1 cellular context compared by ENCODE assay signal in the genomic region with DNA sequence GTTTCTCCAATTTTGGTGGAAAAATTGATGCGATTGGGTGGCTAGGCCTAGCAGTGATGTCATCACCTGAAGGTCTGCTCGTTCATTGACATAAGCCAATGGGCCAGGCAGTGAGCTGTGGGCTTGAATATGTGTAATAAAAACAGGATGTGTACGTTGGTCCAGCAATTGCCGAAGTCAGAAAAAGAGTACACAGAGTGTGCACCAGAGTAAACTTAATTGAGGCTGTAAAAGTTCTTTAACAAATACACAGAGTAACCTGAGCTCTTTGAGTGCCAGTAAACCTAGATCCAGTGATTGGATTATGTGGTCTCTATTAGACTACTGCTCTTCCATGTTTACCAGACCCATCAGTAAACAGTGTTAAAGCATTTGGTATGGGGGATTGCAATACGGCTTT.
A peak's percentile ranks its signal among the peaks of the same experiment; 100 is the strongest.
TF ChIP-seq lines count a peak whose summit lies in the region.

No MANE protein-coding gene starts in this region.

TF ChIP-seq in WTC11, 78 proteins besides CTCF, POLR2A, EP300 and RAD21 (continued from another document):
- TF ChIP-seq, protein P1, sequence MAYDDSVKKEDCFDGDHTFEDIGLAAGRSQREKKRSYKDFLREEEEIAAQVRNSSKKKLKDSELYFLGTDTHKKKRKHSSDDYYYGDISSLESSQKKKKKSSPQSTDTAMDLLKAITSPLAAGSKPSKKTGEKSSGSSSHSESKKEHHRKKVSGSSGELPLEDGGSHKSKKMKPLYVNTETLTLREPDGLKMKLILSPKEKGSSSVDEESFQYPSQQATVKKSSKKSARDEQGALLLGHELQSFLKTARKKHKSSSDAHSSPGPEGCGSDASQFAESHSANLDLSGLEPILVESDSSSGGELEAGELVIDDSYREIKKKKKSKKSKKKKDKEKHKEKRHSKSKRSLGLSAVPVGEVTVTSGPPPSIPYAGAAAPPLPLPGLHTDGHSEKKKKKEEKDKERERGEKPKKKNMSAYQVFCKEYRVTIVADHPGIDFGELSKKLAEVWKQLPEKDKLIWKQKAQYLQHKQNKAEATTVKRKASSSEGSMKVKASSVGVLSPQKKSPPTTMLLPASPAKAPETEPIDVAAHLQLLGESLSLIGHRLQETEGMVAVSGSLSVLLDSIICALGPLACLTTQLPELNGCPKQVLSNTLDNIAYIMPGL (CRISPR knock-in tag; IDR thresholded peaks at IDR 0.05) = no peak
- TF ChIP-seq NFYB (CRISPR knock-in tag; conservative IDR thresholded peaks at IDR 0.05; ENCODE audit: low read depth) (no peak), GABPB1 (CRISPR knock-in tag; IDR thresholded peaks at IDR 0.05) (peak; percentile 47; the same call in 1 of the 2 replicates)
- TF ChIP-seq, protein P2, sequence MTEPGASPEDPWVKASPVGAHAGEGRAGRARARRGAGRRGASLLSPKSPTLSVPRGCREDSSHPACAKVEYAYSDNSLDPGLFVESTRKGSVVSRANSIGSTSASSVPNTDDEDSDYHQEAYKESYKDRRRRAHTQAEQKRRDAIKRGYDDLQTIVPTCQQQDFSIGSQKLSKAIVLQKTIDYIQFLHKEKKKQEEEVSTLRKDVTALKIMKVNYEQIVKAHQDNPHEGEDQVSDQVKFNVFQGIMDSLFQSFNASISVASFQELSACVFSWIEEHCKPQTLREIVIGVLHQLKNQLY (CRISPR knock-in tag; IDR thresholded peaks at IDR 0.05) = no peak
TF ChIP-seq in WTC11: peak in this region for 1.
